In the genomic region with DNA sequence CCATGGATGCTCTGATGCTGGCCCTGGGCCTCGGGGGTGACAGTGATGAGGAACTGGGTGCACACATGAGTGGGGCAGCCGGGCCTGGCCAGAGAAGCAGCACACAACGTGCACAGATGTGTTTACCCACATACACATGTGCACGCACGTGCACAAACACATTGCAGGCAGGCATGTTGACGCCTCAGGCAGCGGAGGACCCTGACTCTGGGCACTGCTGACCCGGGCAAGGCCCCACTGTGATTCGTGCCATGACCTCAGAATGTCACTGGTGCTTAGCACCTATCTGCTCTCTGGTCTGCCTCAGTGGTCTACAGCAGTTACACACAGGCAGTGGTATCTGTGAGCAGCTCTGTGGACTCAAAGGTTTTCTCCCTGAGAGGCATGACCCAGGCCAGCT, we compare ENCODE assay signal across 9 cellular contexts. TPM values are rescaled to one million over a fixed set of nuclear protein-coding genes. Genes with fewer than 3 reads are reported as not detected.
"Had no signal": no experiment of that assay in that cellular context is flagged by ENCODE, and none has a peak within 500 bp of the region (broad histone marks: within the 10 kb centered on the region; RNA-seq: fewer than 3 reads in every experiment).

A gene (plus strand): TSS at position 301 of the 400 bp plus-strand sequence. CDS start 1,545 bp downstream, outside the sequence.

RNA-seq across cellular contexts. Expression of the gene that starts here (rescaled TPM):
- total RNA-seq: OCI-LY7, PC-3, PC-9, Peyer's patch, Right ventricle myocardium inferior, Right ventricle myocardium superior, RPMI7951, SJCRH30, SK-MEL-5 had no signal
